Comparison of ENCODE assay signal across 15 cellular contexts in genomic region chr17:62910277-62910676, GRCh38. TPM values are rescaled to one million over a fixed set of nuclear protein-coding genes. Genes with fewer than 3 reads are reported as not detected.
DNase-seq lines count a peak whose midpoint lies in the region; ATAC-seq, FAIRE-seq and TF ChIP-seq lines count a peak whose summit lies in the region.
"Had no signal": no experiment of that assay in that cellular context is flagged by ENCODE, and none has a peak within 500 bp of the region (broad histone marks: within the 10 kb centered on the region; RNA-seq: fewer than 3 reads in every experiment).

No MANE protein-coding gene starts in this region.

- H3K14ac ChIP-seq in trophoblast cell (ENCODE audit: low read length), result no peak overlapping the region

- no peaks in the 10 kb centered on the region for H3K27me3 ChIP-seq in right atrium auricular region
- H3K27me3 ChIP-seq in trophoblast cell (ENCODE audit: insufficient read depth, low read length), result no peaks in the 10 kb centered on the region

- H3K9ac ChIP-seq in trophoblast cell (ENCODE audit: low read length), result no peak overlapping the region

- no CpG with 5 or more reads among the region's 4 CpGs for WGBS in trophoblast cell (ENCODE audit: extremely low coverage, insufficient coverage, insufficient read length)

- H3K4me3 ChIP-seq in right atrium auricular region (no peak overlapping the region), trophoblast cell (ENCODE audit: low read depth, low read length) (no peak overlapping the region)
- H3K4me3 ChIP-seq: HAP-1 had no signal

- no peak overlapping the region for H2AFZ ChIP-seq in trophoblast cell (ENCODE audit: insufficient read depth, low read length, poor library complexity)

- H3K9me3 ChIP-seq in right atrium auricular region, result peaks cover 0 to 6% of the 10 kb centered on the region in 2 donors
- H3K9me3 ChIP-seq in trophoblast cell (ENCODE audit: insufficient read depth, low read depth, low read length), result peaks cover 2% of the 10 kb centered on the region
- H3K9me3 ChIP-seq: HAP-1 had no signal

- DNase-seq in right atrium auricular region (ENCODE audit: low spot score) (peak; percentile 7), left cardiac atrium (no peak), endothelial cell (ENCODE audit: low spot score) (no peak), trophoblast cell (no peak), HTR-8/SVneo (ENCODE audit: insufficient read length, low spot score) (no peak)
- no peak for DNase-seq in activated CD4-positive, alpha-beta T cell treated with anti-CD3 and anti-CD28 coated beads, Interleukin-2, amount 10 ng/mL, durations not matched to agents 24 days and 14 days
- DNase-seq: C1 segment of cervical spinal cord; Calu3; CD4-positive, alpha-beta T cell; DMS 273 treated with DMSO at 0.1 percent for 48 hours; HFFc6 had no signal

- H3K27me3 Mint-ChIP-seq in endothelial cell (ENCODE audit: unreplicated experiment), result peaks cover 4% of the 10 kb centered on the region
- peaks cover 9% of the 10 kb centered on the region for H3K27me3 Mint-ChIP-seq in activated CD4-positive, alpha-beta T cell treated with anti-CD3 and anti-CD28 coated beads, Interleukin-2, amount 10 ng/mL, durations not matched to agents 24 days and 14 days

- no peak for FAIRE-seq in HTR-8/SVneo (lab: Jason Lieb, UNC)
- FAIRE-seq: H1 had no signal

- no peak overlapping the region for H4K8ac ChIP-seq in trophoblast cell (ENCODE audit: low read depth, low read length)

- H3K4ac ChIP-seq in trophoblast cell (ENCODE audit: low read depth, low read length), result no peak overlapping the region

- no peak overlapping the region for H4K91ac ChIP-seq in trophoblast cell (ENCODE audit: low read depth, low read length)

- no peak overlapping the region for H4K12ac ChIP-seq in trophoblast cell (ENCODE audit: low read depth, low read length)

- peaks cover 9% of the 10 kb centered on the region for H3K36me3 Mint-ChIP-seq in endothelial cell (ENCODE audit: low read depth, unreplicated experiment)
- H3K36me3 Mint-ChIP-seq in activated CD4-positive, alpha-beta T cell treated with anti-CD3 and anti-CD28 coated beads, Interleukin-2, amount 10 ng/mL, durations not matched to agents 24 days and 14 days (ENCODE audit: low read depth), result no peaks in the 10 kb centered on the region

- no peaks in the 10 kb centered on the region for H3K79me2 ChIP-seq in trophoblast cell (ENCODE audit: control insufficient read depth, insufficient read depth, low read length, poor library complexity)

- H3K27ac Mint-ChIP-seq in endothelial cell (ENCODE audit: unreplicated experiment), result no peak overlapping the region
- no peak overlapping the region for H3K27ac Mint-ChIP-seq in activated CD4-positive, alpha-beta T cell treated with anti-CD3 and anti-CD28 coated beads, Interleukin-2, amount 10 ng/mL, durations not matched to agents 24 days and 14 days
- H3K27ac Mint-ChIP-seq: B cell; CD4-positive, alpha-beta T cell; HFFc6 had no signal

- TF ChIP-seq CTCF in right atrium auricular region (IDR thresholded peaks at IDR 0.05), result no peak
- no peak for TF ChIP-seq CTCF in endothelial cell (IDR thresholded peaks at IDR 0.05; ENCODE audit: unreplicated experiment)

- no peaks in the 10 kb centered on the region for H3K9me3 Mint-ChIP-seq in endothelial cell (ENCODE audit: unreplicated experiment)
- no peaks in the 10 kb centered on the region for H3K9me3 Mint-ChIP-seq in activated CD4-positive, alpha-beta T cell treated with anti-CD3 and anti-CD28 coated beads, Interleukin-2, amount 10 ng/mL, durations not matched to agents 24 days and 14 days
- H3K9me3 Mint-ChIP-seq: CD4-positive, alpha-beta T cell had no signal

- ATAC-seq in left cardiac atrium (no peak), GM21529 (IDR thresholded peaks at IDR 0.05; ENCODE audit: unreplicated experiment) (no peak)

- no peaks in the 10 kb centered on the region for H3K4me1 ChIP-seq in right atrium auricular region
- no peaks in the 10 kb centered on the region for H3K4me1 ChIP-seq in trophoblast cell (ENCODE audit: control insufficient read depth in 1 of 2, insufficient read depth in 2 of 2, low read length in 2 of 2)

- no peak overlapping the region for H2BK120ac ChIP-seq in trophoblast cell (ENCODE audit: insufficient read depth, low read length, poor library complexity)

- H3K36me3 ChIP-seq in right atrium auricular region, result no peaks in the 10 kb centered on the region
- no peaks in the 10 kb centered on the region for H3K36me3 ChIP-seq in trophoblast cell (ENCODE audit: control insufficient read depth in 1 of 2, insufficient read depth in 2 of 2, low read length in 2 of 2)
- H3K36me3 ChIP-seq: HAP-1 had no signal

- no peaks in the 10 kb centered on the region for H3K79me1 ChIP-seq in trophoblast cell (ENCODE audit: low read length)

- no peak overlapping the region for H2BK5ac ChIP-seq in trophoblast cell (ENCODE audit: low read depth, low read length, poor library complexity)

- intact Hi-C loops in left cardiac atrium (cut with DNase I), result loop anchor here in 1 of 2 donors (10.0 kb wide), 1 partner anchor 65 kb away; no protein-coding TSS in a partner anchor
- intact Hi-C loops in activated CD4-positive, alpha-beta T cell treated with anti-CD3 and anti-CD28 coated beads, Interleukin-2, amount 10 ng/mL, durations not matched to agents 24 days and 14 days (cut with micrococcal nuclease), result no loop called here

- H2BK12ac ChIP-seq in trophoblast cell (ENCODE audit: low read length), result peak overlapping the region; percentile 36

- H3K23ac ChIP-seq in trophoblast cell (ENCODE audit: low read length), result no peak overlapping the region

- no peak overlapping the region for H3K18ac ChIP-seq in trophoblast cell (ENCODE audit: low read length)

- no peak overlapping the region for H3K4me2 ChIP-seq in trophoblast cell (ENCODE audit: low read length)

- H3K4me3 Mint-ChIP-seq in endothelial cell (ENCODE audit: unreplicated experiment), result peak overlapping the region; percentile 9
- H3K4me3 Mint-ChIP-seq in activated CD4-positive, alpha-beta T cell treated with anti-CD3 and anti-CD28 coated beads, Interleukin-2, amount 10 ng/mL, durations not matched to agents 24 days and 14 days, result no peak overlapping the region
- H3K4me3 Mint-ChIP-seq: B cell; CD4-positive, alpha-beta T cell; HFFc6 had no signal

- H3K4me1 Mint-ChIP-seq in endothelial cell (ENCODE audit: unreplicated experiment), result peaks cover 6% of the 10 kb centered on the region
- H3K4me1 Mint-ChIP-seq in activated CD4-positive, alpha-beta T cell treated with anti-CD3 and anti-CD28 coated beads, Interleukin-2, amount 10 ng/mL, durations not matched to agents 24 days and 14 days, result no peaks in the 10 kb centered on the region
- H3K4me1 Mint-ChIP-seq: B cell had no signal

- H3K27ac ChIP-seq in right atrium auricular region (no peak overlapping the region), trophoblast cell (ENCODE audit: low read depth, low read length) (no peak overlapping the region)

- no peak overlapping the region for H2AK5ac ChIP-seq in trophoblast cell (ENCODE audit: low read length)

RNA-seq across cellular contexts. Expression of gene TANC2, which starts 55.8 kb away (rescaled TPM):
- total RNA-seq in right atrium auricular region (1 to 10 TPM; 4.0 to 5.7 TPM), left cardiac atrium (10 to 100 TPM in 1 of 2 donors, 1 to 10 TPM in 1; 9.9 to 14.1 TPM), endothelial cell (ENCODE audit: unreplicated experiment) (86.1 TPM)
- 81.0 and 87.7 TPM in 2 replicates for polyA plus RNA-seq in trophoblast cell (2013)
- total RNA-seq in activated CD4-positive, alpha-beta T cell treated with anti-CD3 and anti-CD28 coated beads, Interleukin-2, amount 10 ng/mL, durations not matched to agents 24 days and 14 days, result 0.58 and 0.92 TPM in 2 replicates
